Comparison of ENCODE assay signal across 17 cellular contexts in genomic region chr20:37453836-37454235, GRCh38.
"Had no signal": no experiment of that assay in that cellular context is flagged by ENCODE, and none has a peak within 500 bp of the region (broad histone marks: within the 10 kb centered on the region; RNA-seq: fewer than 3 reads in every experiment).

No MANE protein-coding gene starts in this region.

- H3K4me1 ChIP-seq: esophagus squamous epithelium, gastroesophageal sphincter, right atrium auricular region, testis, tibial nerve had no signal

- ATAC-seq: effector memory CD8-positive, alpha-beta T cell; gastroesophageal sphincter; left colon; naive thymus-derived CD4-positive, alpha-beta T cell had no signal

- H3K27me3 ChIP-seq: gastroesophageal sphincter, ovary, right atrium auricular region, testis, tibial nerve had no signal

- H3K36me3 ChIP-seq: esophagus squamous epithelium, gastroesophageal sphincter, ovary, right atrium auricular region, tibial nerve had no signal

- DNase-seq: cortex of kidney; effector memory CD8-positive, alpha-beta T cell; esophagus squamous epithelium; foreskin fibroblast; left colon; mesendoderm; naive thymus-derived CD4-positive, alpha-beta T cell; nucleus accumbens; ovary; stimulated activated CD4-positive, alpha-beta T cell treated with anti-CD3 and anti-CD28 coated beads, Interleukin-2, amount 100 ng/mL, for 48 hours; testis had no signal

- H3K27ac ChIP-seq: esophagus squamous epithelium, gastroesophageal sphincter, ovary, right atrium auricular region, testis, tibial nerve had no signal

- H3K9me3 Mint-ChIP-seq: effector memory CD8-positive, alpha-beta T cell had no signal

- H3K4me2 ChIP-seq: smooth muscle cell had no signal

- H3K4me3 ChIP-seq: esophagus squamous epithelium, gastroesophageal sphincter, ovary, right atrium auricular region, smooth muscle cell, testis, tibial nerve had no signal

- H3K4me3 Mint-ChIP-seq: central memory CD8-positive, alpha-beta T cell; effector memory CD8-positive, alpha-beta T cell; naive thymus-derived CD4-positive, alpha-beta T cell; stimulated activated naive CD8-positive, alpha-beta T cell treated with anti-CD3 and anti-CD28 coated beads, Interleukin-15, Interleukin-2, amounts not matched to agents 100 ng/mL and 50 ng/mL, for 24 hours had no signal

- H3K27ac Mint-ChIP-seq: effector memory CD8-positive, alpha-beta T cell; stimulated activated naive CD8-positive, alpha-beta T cell treated with anti-CD3 and anti-CD28 coated beads, Interleukin-15, Interleukin-2, amounts not matched to agents 100 ng/mL and 50 ng/mL, for 24 hours had no signal

- H3K4me1 Mint-ChIP-seq: central memory CD8-positive, alpha-beta T cell; naive thymus-derived CD4-positive, alpha-beta T cell had no signal

- H3K9me3 ChIP-seq: testis had no signal
